Comparison of ENCODE assay signal across 8 cellular contexts in the genomic region with DNA sequence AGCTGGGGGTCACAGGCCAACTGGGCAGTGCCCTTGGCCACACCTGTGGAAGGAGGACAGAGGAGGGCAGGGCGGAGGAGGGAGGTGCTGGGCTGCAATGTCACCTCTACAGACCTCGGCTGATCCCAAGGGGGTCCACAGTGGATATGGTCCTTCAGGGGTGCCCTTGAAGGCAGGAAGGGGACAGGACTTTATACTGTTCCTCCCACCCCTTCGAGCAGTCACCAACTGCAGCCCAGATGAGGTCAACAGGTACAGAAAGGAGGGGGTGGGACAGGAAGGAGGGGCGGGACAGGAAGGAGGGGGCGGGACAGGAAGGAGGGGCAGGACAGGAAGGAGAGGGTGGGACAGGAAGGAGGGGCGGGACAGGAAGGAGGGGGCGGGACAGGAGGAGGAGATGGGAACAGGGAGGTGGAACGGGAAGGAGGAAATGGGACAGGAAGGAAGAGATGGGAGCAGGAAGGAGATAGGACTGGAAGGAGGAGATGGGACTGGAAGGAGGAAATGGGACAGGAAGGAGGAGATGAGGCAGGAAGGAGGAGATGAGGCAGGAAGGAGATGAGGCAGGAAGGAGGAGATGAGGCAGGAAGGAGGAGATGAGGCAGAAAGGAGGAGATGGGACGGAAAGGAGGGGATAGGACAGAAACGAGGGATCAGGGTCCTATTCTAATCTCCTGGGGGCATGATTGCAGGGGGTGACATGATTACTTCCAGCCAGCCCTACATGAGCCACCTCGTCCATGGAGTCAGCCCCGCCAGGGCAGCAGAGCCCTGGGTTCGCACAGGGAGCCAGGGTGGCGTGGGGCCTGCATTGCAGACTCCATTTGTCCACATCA. TPM values are rescaled to one million over a fixed set of nuclear protein-coding genes. Genes with fewer than 3 reads are reported as not detected.
A peak's percentile ranks its signal among the peaks of the same experiment; 100 is the strongest.
DNase-seq lines count a peak whose midpoint lies in the region; ATAC-seq, FAIRE-seq and TF ChIP-seq lines count a peak whose summit lies in the region.

No MANE protein-coding gene starts in this region.

- H2AFZ ChIP-seq in keratinocyte (ENCODE audit: control insufficient read depth, low read length), result peak overlapping the region; percentile 51

- no peak overlapping the region for H3K4me3 ChIP-seq in keratinocyte (ENCODE audit: control insufficient read depth in 2 of 3, extremely low read depth in 1 of 3, insufficient read depth in 2 of 3, low read depth in 1 of 3, low read length in 3 of 3)

- TF ChIP-seq CTCF in keratinocyte (optimal IDR thresholded peaks at IDR 0.05 in 1 of 3, IDR thresholded peaks at IDR 0.05 in 1 of 3, conservative IDR thresholded peaks at IDR 0.05 in 1 of 3; ENCODE audit: extremely low read depth in 1 of 3, insufficient read depth in 2 of 3, low read length in 3 of 3), result no peak

- peak overlapping the region; percentile 97 for H3K27ac Mint-ChIP-seq in activated CD8-positive, alpha-beta T cell treated with anti-CD3 and anti-CD28 coated beads, Interleukin-2, amount 10 ng/mL, durations not matched to agents 7 days and 5 days

- no peaks in the 10 kb centered on the region for H3K9me3 ChIP-seq in keratinocyte (ENCODE audit: control insufficient read depth, low read depth, low read length)

- no peaks in the 10 kb centered on the region for H3K36me3 Mint-ChIP-seq in activated CD8-positive, alpha-beta T cell treated with anti-CD3 and anti-CD28 coated beads, Interleukin-2, amount 10 ng/mL, durations not matched to agents 7 days and 5 days (ENCODE audit: low read depth)

- no peak overlapping the region for H3K9ac ChIP-seq in keratinocyte (ENCODE audit: control insufficient read depth, extremely low read depth, insufficient read depth, low read length)

- H4K20me1 ChIP-seq in keratinocyte (ENCODE audit: control insufficient read depth, extremely low read depth, insufficient read depth, low read length), result no peaks in the 10 kb centered on the region

- peak; percentile 41 for ATAC-seq in GM18907 (IDR thresholded peaks at IDR 0.05; ENCODE audit: unreplicated experiment)
- peak; percentile 88 for ATAC-seq in activated CD8-positive, alpha-beta T cell treated with anti-CD3 and anti-CD28 coated beads, Interleukin-2, amount 10 ng/mL, durations not matched to agents 7 days and 5 days
- ATAC-seq in GM18870 (IDR thresholded peaks at IDR 0.05; ENCODE audit: unreplicated experiment), result no peak

- dilution Hi-C loops in keratinocyte (cut with MboI; ENCODE audit: extremely low pct_ligation_motif_present, low sequenced_read_pairs), result no loop called here

- H3K4me1 Mint-ChIP-seq in activated CD8-positive, alpha-beta T cell treated with anti-CD3 and anti-CD28 coated beads, Interleukin-2, amount 10 ng/mL, durations not matched to agents 7 days and 5 days (ENCODE audit: low read depth), result peaks cover 40% of the 10 kb centered on the region

- peak; percentile 34 for FAIRE-seq in keratinocyte (lab: Jason Lieb, UNC)

- peaks cover 22% of the 10 kb centered on the region for H3K4me1 ChIP-seq in keratinocyte (ENCODE audit: control insufficient read depth, extremely low read depth, insufficient read depth, low read length)

- CTCF ChIA-PET in activated CD8-positive, alpha-beta T cell treated with anti-CD3 and anti-CD28 coated beads, Interleukin-2, amount 10 ng/mL, durations not matched to agents 7 days and 5 days (lab: Charles Lee), result no interaction called here

- POLR2A ChIA-PET in activated CD8-positive, alpha-beta T cell treated with anti-CD3 and anti-CD28 coated beads, Interleukin-2, amount 10 ng/mL, durations not matched to agents 7 days and 5 days (lab: Charles Lee), result no interaction called here

- no peaks in the 10 kb centered on the region for H3K27me3 Mint-ChIP-seq in activated CD8-positive, alpha-beta T cell treated with anti-CD3 and anti-CD28 coated beads, Interleukin-2, amount 10 ng/mL, durations not matched to agents 7 days and 5 days (ENCODE audit: low read depth)

- H3K36me3 ChIP-seq in keratinocyte (ENCODE audit: control insufficient read depth in 2 of 2, extremely low read depth in 1 of 2, insufficient read depth in 2 of 2, low read length in 2 of 2), result no peaks in the 10 kb centered on the region

- no peaks in the 10 kb centered on the region for H3K27me3 ChIP-seq in keratinocyte (ENCODE audit: control insufficient read depth, extremely low read depth, insufficient read depth, low read length)

- H3K79me2 ChIP-seq in keratinocyte (ENCODE audit: control insufficient read depth, insufficient read depth, low read length), result no peaks in the 10 kb centered on the region

- H3K27ac ChIP-seq in keratinocyte (ENCODE audit: control insufficient read depth, insufficient read depth, low read length), result no peak overlapping the region

- H3K4me3 Mint-ChIP-seq in activated CD8-positive, alpha-beta T cell treated with anti-CD3 and anti-CD28 coated beads, Interleukin-2, amount 10 ng/mL, durations not matched to agents 7 days and 5 days, result peak overlapping the region; percentile 71

- DNase-seq in NCI-H2171 (lab: John Stamatoyannopoulos, UW) (peak; percentile 82), keratinocyte (ENCODE audit: low read depth, low spot score) (no peak), retina (no peak), amniotic stem cell (lab: John Stamatoyannopoulos, UW) (no peak)
- peak; percentile 86 for DNase-seq in activated CD8-positive, alpha-beta T cell treated with anti-CD3 and anti-CD28 coated beads, Interleukin-2, amount 10 ng/mL, durations not matched to agents 7 days and 5 days
- peak; percentile 17 to 80 (median 64) for DNase-seq in stimulated activated naive CD4-positive, alpha-beta T cell (lab: John Stamatoyannopoulos, UW)

- no peaks in the 10 kb centered on the region for H3K9me3 Mint-ChIP-seq in activated CD8-positive, alpha-beta T cell treated with anti-CD3 and anti-CD28 coated beads, Interleukin-2, amount 10 ng/mL, durations not matched to agents 7 days and 5 days (ENCODE audit: insufficient read depth)

- H3K4me2 ChIP-seq in keratinocyte (ENCODE audit: control insufficient read depth, extremely low read depth, insufficient read depth, low read depth, low read length), result peak overlapping the region; percentile 35

- no peaks in the 10 kb centered on the region for H3K9me1 ChIP-seq in keratinocyte (ENCODE audit: control insufficient read depth, extremely low read depth, insufficient read depth, low read length)

RNA-seq across cellular contexts. Expression of gene MRGBP, which starts 19.4 kb away (rescaled TPM):
- total RNA-seq in activated CD8-positive, alpha-beta T cell treated with anti-CD3 and anti-CD28 coated beads, Interleukin-2, amount 10 ng/mL, durations not matched to agents 7 days and 5 days, result 10 to 100 TPM; 18.3 to 19.2 TPM
- 12.3 to 15.6 TPM (median 15.0 TPM) in 3 replicates for polyA plus RNA-seq in keratinocyte
- polyA plus RNA-seq in keratinocyte (2011; ENCODE audit: low read depth), result 5.1 TPM
- 10.0 and 15.3 TPM in 2 replicates for polyA plus RNA-seq in keratinocyte (2011; cell fraction: cytosol; rRNA removed)
- polyA plus RNA-seq in keratinocyte (2011; cell fraction: nucleus; rRNA removed), result 12.3 and 13.1 TPM in 2 replicates
- polyA plus RNA-seq in keratinocyte (2012; ENCODE audit: low replicate concordance), result 9.0 and 16.4 TPM in 2 replicates
- 8.1 to 12.9 TPM (median 8.4 TPM) in 3 replicates for polyA minus RNA-seq in keratinocyte
- polyA minus RNA-seq in keratinocyte (2011; cell fraction: cytosol; rRNA and poly(A)+ RNA removed), result 12.9 TPM
- 3.9 TPM in 2 replicates for polyA minus RNA-seq in keratinocyte (2011; cell fraction: nucleus; rRNA and poly(A)+ RNA removed)

RNA-seq across cellular contexts. Expression of gene OGFR, which starts 27.7 kb away (rescaled TPM):
- total RNA-seq in activated CD8-positive, alpha-beta T cell treated with anti-CD3 and anti-CD28 coated beads, Interleukin-2, amount 10 ng/mL, durations not matched to agents 7 days and 5 days, result 10 to 100 TPM; 67.0 to 76.6 TPM
- polyA plus RNA-seq in keratinocyte, result 29.8 to 39.8 TPM (median 31.5 TPM) in 3 replicates
- polyA plus RNA-seq in keratinocyte (2011; ENCODE audit: low read depth), result 12.8 TPM
- polyA plus RNA-seq in keratinocyte (2011; cell fraction: cytosol; rRNA removed), result 17.3 and 32.5 TPM in 2 replicates
- polyA plus RNA-seq in keratinocyte (2011; cell fraction: nucleus; rRNA removed), result 43.7 and 47.3 TPM in 2 replicates
- 10.9 and 37.3 TPM in 2 replicates for polyA plus RNA-seq in keratinocyte (2012; ENCODE audit: low replicate concordance)
- 17.8 to 29.0 TPM (median 26.5 TPM) in 3 replicates for polyA minus RNA-seq in keratinocyte
- 44.1 TPM for polyA minus RNA-seq in keratinocyte (2011; cell fraction: cytosol; rRNA and poly(A)+ RNA removed)
- 20.3 and 22.1 TPM in 2 replicates for polyA minus RNA-seq in keratinocyte (2011; cell fraction: nucleus; rRNA and poly(A)+ RNA removed)

RNA-seq across cellular contexts. Expression of gene COL9A3, which starts 39.9 kb away (rescaled TPM):
- not detected for total RNA-seq in activated CD8-positive, alpha-beta T cell treated with anti-CD3 and anti-CD28 coated beads, Interleukin-2, amount 10 ng/mL, durations not matched to agents 7 days and 5 days
- 2.7 to 4.8 TPM (median 3.6 TPM) in 3 replicates for polyA plus RNA-seq in keratinocyte
- 0.36 TPM for polyA plus RNA-seq in keratinocyte (2011; ENCODE audit: low read depth)
- 1.7 and 3.6 TPM in 2 replicates for polyA plus RNA-seq in keratinocyte (2011; cell fraction: cytosol; rRNA removed)
- 2.0 and 2.6 TPM in 2 replicates for polyA plus RNA-seq in keratinocyte (2011; cell fraction: nucleus; rRNA removed)
- polyA plus RNA-seq in keratinocyte (2012; ENCODE audit: low replicate concordance), result 1.5 and 7.3 TPM in 2 replicates
- polyA minus RNA-seq in keratinocyte, result 0.23 to 0.61 TPM in 2 of 3 replicates, not detected in the other
- polyA minus RNA-seq in keratinocyte (2011; cell fraction: cytosol; rRNA and poly(A)+ RNA removed), result 5.4 TPM
- 0.47 and 0.84 TPM in 2 replicates for polyA minus RNA-seq in keratinocyte (2011; cell fraction: nucleus; rRNA and poly(A)+ RNA removed)

Comparison
In these comparisons a context has a peak if more than half of its experiments do, and no peak if none do; other contexts are left out.
1. DNase-seq: peak in NCI-H2171 (single experiment), activated CD8-positive, alpha-beta T cell treated with anti-CD3 and anti-CD28 coated beads, Interleukin-2, amount 10 ng/mL, durations not matched to agents 7 days and 5 days (single experiment) and stimulated activated naive CD4-positive, alpha-beta T cell (6 of 6); none in keratinocyte (single experiment), retina (single experiment) and amniotic stem cell (single experiment).